In genomic region chr16:77191259-77191969, GRCh38 we compare ENCODE assay signal across 8 cellular contexts.
DNase-seq lines count a peak whose midpoint lies in the region; ATAC-seq and TF ChIP-seq lines count a peak whose summit lies in the region.

No MANE protein-coding gene starts in this region.

- in situ Hi-C loops in ACHN (cut with HindIII; ENCODE audit: low pct_ligation_motif_present, low pct_unique_long_range_greater_than_20kb, low sequenced_read_pairs), result no loop called here
- in situ Hi-C loops in astrocyte of the spinal cord (cut with HindIII; ENCODE audit: low sequenced_read_pairs), result no loop called here

- DNase-seq in ACHN (peak; percentile 39), OCI-M1 (lab: John Stamatoyannopoulos, UW) (peak; percentile 71), astrocyte of the spinal cord (ENCODE audit: low read depth, low spot score) (no peak), kidney tubule cell (ENCODE audit: low spot score) (peak; percentile 32), NCI-H524 treated with DMSO at 0.1 percent for 48 hours (lab: John Stamatoyannopoulos, UW) (no peak)
- peak; percentile 12 for DNase-seq in stimulated activated CD8-positive, alpha-beta memory T cell treated with anti-CD3 and anti-CD28 coated beads, Interleukin-7, amount 100 ng/mL, for 24 hours (ENCODE audit: low read depth)

- ATAC-seq in GM19023 (IDR thresholded peaks at IDR 0.05; ENCODE audit: unreplicated experiment) (peak; percentile 0), HG03097 (IDR thresholded peaks at IDR 0.05; ENCODE audit: low FRiP score, unreplicated experiment) (no peak)

- H3K4me3 ChIP-seq in astrocyte of the spinal cord (ENCODE audit: low read depth, low read length), result peak overlapping the region; percentile 95

- no peak for TF ChIP-seq CTCF in astrocyte of the spinal cord (IDR thresholded peaks at IDR 0.05; ENCODE audit: low read depth, low read length)

Comparison
In these comparisons a context has a peak if more than half of its experiments do, and no peak if none do; other contexts are left out.
1. DNase-seq: peak in ACHN (single experiment), OCI-M1 (single experiment), kidney tubule cell (single experiment) and stimulated activated CD8-positive, alpha-beta memory T cell treated with anti-CD3 and anti-CD28 coated beads, Interleukin-7, amount 100 ng/mL, for 24 hours (single experiment); none in astrocyte of the spinal cord (single experiment) and NCI-H524 treated with DMSO at 0.1 percent for 48 hours (single experiment).